In the genomic region with DNA sequence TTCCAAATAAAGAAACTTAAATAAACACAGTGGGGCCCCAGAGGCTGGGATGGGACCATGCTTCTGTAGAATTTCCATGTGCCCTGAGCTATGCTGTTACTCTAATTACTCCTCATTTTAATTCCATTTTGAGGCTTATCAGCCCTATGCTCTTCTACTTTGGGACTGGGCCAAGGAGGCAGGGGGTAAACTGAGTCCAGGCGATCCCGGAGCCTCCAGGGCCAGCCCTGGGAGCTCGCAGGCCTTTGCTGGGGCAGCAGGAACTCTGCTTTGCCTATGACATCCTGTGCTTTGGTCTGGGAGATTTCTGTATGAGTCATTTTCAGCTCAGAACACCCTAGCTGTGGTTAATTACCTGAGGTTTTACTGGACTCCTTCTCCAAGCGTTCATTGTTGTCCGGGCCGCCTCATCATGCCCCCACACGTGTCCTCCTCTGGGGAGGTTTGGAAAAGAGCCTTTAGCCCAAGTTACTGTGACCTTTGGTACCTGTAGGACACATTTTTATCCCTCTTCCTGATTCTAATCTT, we compare ENCODE assay signal across 8 cellular contexts.
DNase-seq lines count a peak whose midpoint lies in the region; ATAC-seq and TF ChIP-seq lines count a peak whose summit lies in the region.

No MANE protein-coding gene starts in this region.

- TF ChIP-seq EP300 in stomach (IDR thresholded peaks at IDR 0.05) = no peak

- H3K4me1 ChIP-seq in stomach (peaks cover 14 to 42% (median 35%) of the 10 kb centered on the region in 4 donors), tibial artery (peaks cover 0 to 18% (median 10%) of the 10 kb centered on the region in 4 donors)

- no peaks in the 10 kb centered on the region for H3K9me3 Mint-ChIP-seq in activated naive CD4-positive, alpha-beta T cell treated with anti-CD3 and anti-CD28 coated beads, Interleukin-2, amount 10 ng/mL, durations not matched to agents 7 days and 5 days
- H3K9me3 Mint-ChIP-seq in activated naive CD4-positive, alpha-beta T cell treated with anti-CD3 and anti-CD28 coated beads for 36 hours = no peaks in the 10 kb centered on the region

- H3K27ac ChIP-seq in stomach (peak overlapping the region; percentile 44 to 85 (median 66)), tibial artery (no peak overlapping the region)

- intact Hi-C loops in activated naive CD4-positive, alpha-beta T cell treated with anti-CD3 and anti-CD28 coated beads for 36 hours (cut with micrococcal nuclease) = no loop called here
- intact Hi-C loops in stomach (cut with DNase I; ENCODE audit: low total_unique reads) = no loop called here
- intact Hi-C loops in tibial artery (cut with DNase I; ENCODE audit: low total_unique reads) = no loop called here

- peak overlapping the region; percentile 50 for H3K27ac Mint-ChIP-seq in activated naive CD4-positive, alpha-beta T cell treated with anti-CD3 and anti-CD28 coated beads, Interleukin-2, amount 10 ng/mL, durations not matched to agents 7 days and 5 days
- H3K27ac Mint-ChIP-seq in activated naive CD4-positive, alpha-beta T cell treated with anti-CD3 and anti-CD28 coated beads for 36 hours = no peak overlapping the region

- H3K36me3 Mint-ChIP-seq in activated naive CD4-positive, alpha-beta T cell treated with anti-CD3 and anti-CD28 coated beads, Interleukin-2, amount 10 ng/mL, durations not matched to agents 7 days and 5 days = peaks cover 1% of the 10 kb centered on the region
- H3K36me3 Mint-ChIP-seq in activated naive CD4-positive, alpha-beta T cell treated with anti-CD3 and anti-CD28 coated beads for 36 hours (ENCODE audit: low read depth) = no peaks in the 10 kb centered on the region

- no peaks in the 10 kb centered on the region for H3K27me3 ChIP-seq in stomach
- no peaks in the 10 kb centered on the region for H3K27me3 ChIP-seq in tibial artery

- H3K4me3 ChIP-seq in stomach (no peak overlapping the region), tibial artery (no peak overlapping the region)

- H3K36me3 ChIP-seq in stomach (no peaks in the 10 kb centered on the region), tibial artery (no peaks in the 10 kb centered on the region)

- TF ChIP-seq CTCF in stomach (IDR thresholded peaks at IDR 0.05) (no peak), tibial artery (IDR thresholded peaks at IDR 0.05) (no peak)

- H3K9me3 ChIP-seq in stomach (no peaks in the 10 kb centered on the region), tibial artery (no peaks in the 10 kb centered on the region)

- TF ChIP-seq POLR2A in stomach (IDR thresholded peaks at IDR 0.05) = no peak

- 31 to 44% (median 41%) methylated on average over 7 of the region's 7 CpGs for WGBS in stomach, 5 donors

- H3K4me1 Mint-ChIP-seq in activated naive CD4-positive, alpha-beta T cell treated with anti-CD3 and anti-CD28 coated beads, Interleukin-2, amount 10 ng/mL, durations not matched to agents 7 days and 5 days = peaks cover 61% of the 10 kb centered on the region
- H3K4me1 Mint-ChIP-seq in activated naive CD4-positive, alpha-beta T cell treated with anti-CD3 and anti-CD28 coated beads for 36 hours (ENCODE audit: low read depth) = peaks cover 21% of the 10 kb centered on the region

- H3K4me3 Mint-ChIP-seq in activated naive CD4-positive, alpha-beta T cell treated with anti-CD3 and anti-CD28 coated beads, Interleukin-2, amount 10 ng/mL, durations not matched to agents 7 days and 5 days = no peak overlapping the region
- H3K4me3 Mint-ChIP-seq in activated naive CD4-positive, alpha-beta T cell treated with anti-CD3 and anti-CD28 coated beads for 36 hours = no peak overlapping the region

- DNase-seq in activated naive CD4-positive, alpha-beta T cell treated with anti-CD3 and anti-CD28 coated beads, Interleukin-2, amount 10 ng/mL, durations not matched to agents 7 days and 5 days = no peak
- no peak for DNase-seq in activated naive CD4-positive, alpha-beta T cell treated with anti-CD3 and anti-CD28 coated beads for 36 hours
- DNase-seq in astrocyte of the hippocampus (ENCODE audit: low read depth, low spot score) (peak; percentile 88), stomach (no peak), tibial artery (no peak), Ammon's horn (ENCODE audit: low spot score) (no peak), NCI-H1436 (lab: John Stamatoyannopoulos, UW) (no peak)

- peak; percentile 81 for ATAC-seq in HG03066 (IDR thresholded peaks at IDR 0.05; ENCODE audit: low read depth, unreplicated experiment)

- peaks cover 5% of the 10 kb centered on the region for H3K27me3 Mint-ChIP-seq in activated naive CD4-positive, alpha-beta T cell treated with anti-CD3 and anti-CD28 coated beads, Interleukin-2, amount 10 ng/mL, durations not matched to agents 7 days and 5 days
- no peaks in the 10 kb centered on the region for H3K27me3 Mint-ChIP-seq in activated naive CD4-positive, alpha-beta T cell treated with anti-CD3 and anti-CD28 coated beads for 36 hours (ENCODE audit: low read depth)

- CTCF ChIA-PET in activated naive CD4-positive, alpha-beta T cell treated with anti-CD3 and anti-CD28 coated beads, Interleukin-2, amount 10 ng/mL, durations not matched to agents 7 days and 5 days (lab: Charles Lee) = interaction anchor here (1.0 kb wide), 1 partner anchor 36 kb away, joined by 3 read pairs; no protein-coding TSS in a partner anchor
- CTCF ChIA-PET in activated naive CD4-positive, alpha-beta T cell treated with anti-CD3 and anti-CD28 coated beads for 36 hours (lab: Charles Lee) = no interaction called here

Comparison
In these comparisons a context has a peak if more than half of its experiments do, and no peak if none do; other contexts are left out.
1. H3K27ac ChIP-seq: peak in stomach (5 of 5); none in tibial artery (0 of 2).